1 cellular context compared by ENCODE assay signal in the genomic region with DNA sequence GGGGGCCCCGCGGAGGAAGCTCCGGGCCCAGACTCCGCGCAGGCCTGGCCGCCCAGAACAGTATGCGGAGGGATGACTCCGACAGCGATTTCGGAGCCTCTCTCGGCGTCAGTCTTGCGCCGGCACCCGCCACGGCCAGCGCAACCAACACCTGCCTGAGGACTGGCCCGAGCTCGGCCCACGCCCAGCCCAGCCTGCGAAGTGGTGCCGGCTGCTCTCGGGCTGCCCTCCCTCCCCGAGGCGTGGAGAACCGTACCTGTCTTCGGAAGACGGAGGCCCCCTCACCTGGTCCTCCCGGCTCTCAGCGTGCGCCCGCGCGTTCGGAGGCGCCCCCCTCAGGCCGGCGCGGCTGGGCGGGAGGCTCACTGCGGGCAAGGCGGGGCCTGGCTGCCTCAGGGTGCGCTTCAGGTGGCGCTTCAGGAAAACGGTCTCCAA.
TF ChIP-seq lines count a peak whose summit lies in the region.

Gene M1AP (minus strand): TSS at position 322 of the 435 bp plus-strand sequence. CDS start 8,055 bp downstream, outside the sequence.

TF ChIP-seq in HCT116, 20 proteins besides CTCF, POLR2A, EP300 and RAD21 (continued from another document):
- TF ChIP-seq ZBTB33 (IDR thresholded peaks at IDR 0.05; ENCODE audit: extremely low read depth, insufficient replicate concordance, low read length), result peak; percentile 21
- TF ChIP-seq EGR1 (IDR thresholded peaks at IDR 0.05; ENCODE audit: low read depth), result peak; percentile 89
- no peak for TF ChIP-seq ZNF274 (IDR thresholded peaks at IDR 0.05; ENCODE audit: low read depth, low read length)
- peak; percentile 97 for TF ChIP-seq ZFX (IDR thresholded peaks at IDR 0.05)
- TF ChIP-seq CBX3 (IDR thresholded peaks at IDR 0.05; ENCODE audit: low read depth), result peak; percentile 100
- TF ChIP-seq SP1 (IDR thresholded peaks at IDR 0.05; ENCODE audit: low read depth), result peak; percentile 35; the same call in 1 of the 2 replicates
- TF ChIP-seq, protein P1, sequence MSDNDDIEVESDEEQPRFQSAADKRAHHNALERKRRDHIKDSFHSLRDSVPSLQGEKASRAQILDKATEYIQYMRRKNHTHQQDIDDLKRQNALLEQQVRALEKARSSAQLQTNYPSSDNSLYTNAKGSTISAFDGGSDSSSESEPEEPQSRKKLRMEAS (IDR thresholded peaks at IDR 0.05), result peak; percentile 95
- TF ChIP-seq REST (IDR thresholded peaks at IDR 0.05; ENCODE audit: low read depth), result no peak
- TF ChIP-seq SIN3A (IDR thresholded peaks at IDR 0.05; ENCODE audit: low read depth), result peak; percentile 83; the same call in 1 of the 2 replicates
TF ChIP-seq in HCT116: peak in this region for 9.
